1 cellular context compared by ENCODE assay signal in the genomic region with DNA sequence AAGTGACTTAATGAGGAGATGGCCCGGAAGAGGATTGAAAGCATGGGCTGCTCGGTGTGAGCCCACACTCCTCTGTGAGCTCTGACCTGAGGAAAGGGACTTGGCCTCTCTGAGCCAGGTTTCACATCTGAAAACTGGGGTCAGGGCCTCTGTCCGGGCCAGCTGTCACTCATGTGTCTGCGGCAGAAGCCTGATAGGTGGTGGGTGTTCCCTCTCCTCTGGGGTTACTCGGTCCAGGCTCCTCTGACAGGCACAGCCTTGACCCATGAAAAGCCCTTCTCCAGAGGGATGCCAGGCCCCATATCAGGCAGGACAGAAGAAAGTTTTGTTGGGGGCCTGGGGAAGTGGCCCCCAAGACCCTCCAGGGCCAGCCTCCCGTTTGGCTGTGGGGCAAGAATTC.
TF ChIP-seq lines count a peak whose summit lies in the region.

No MANE protein-coding gene starts in this region.

TF ChIP-seq in IMR-90, 13 proteins besides CTCF, POLR2A, EP300 and RAD21 (continued from another document):
- TF ChIP-seq, protein P1, sequence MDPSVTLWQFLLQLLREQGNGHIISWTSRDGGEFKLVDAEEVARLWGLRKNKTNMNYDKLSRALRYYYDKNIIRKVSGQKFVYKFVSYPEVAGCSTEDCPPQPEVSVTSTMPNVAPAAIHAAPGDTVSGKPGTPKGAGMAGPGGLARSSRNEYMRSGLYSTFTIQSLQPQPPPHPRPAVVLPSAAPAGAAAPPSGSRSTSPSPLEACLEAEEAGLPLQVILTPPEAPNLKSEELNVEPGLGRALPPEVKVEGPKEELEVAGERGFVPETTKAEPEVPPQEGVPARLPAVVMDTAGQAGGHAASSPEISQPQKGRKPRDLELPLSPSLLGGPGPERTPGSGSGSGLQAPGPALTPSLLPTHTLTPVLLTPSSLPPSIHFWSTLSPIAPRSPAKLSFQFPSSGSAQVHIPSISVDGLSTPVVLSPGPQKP (IDR thresholded peaks at IDR 0.05; ENCODE audit: borderline replicate concordance, low read depth, low read length), result no peak
- no peak for TF ChIP-seq BHLHE40 (IDR thresholded peaks at IDR 0.05; ENCODE audit: low read depth, low read length)
- no peak for TF ChIP-seq CEBPB (IDR thresholded peaks at IDR 0.05; ENCODE audit: low read depth, low read length)
- no peak for TF ChIP-seq RCOR1 (IDR thresholded peaks at IDR 0.05; ENCODE audit: insufficient replicate concordance, low read length)
- TF ChIP-seq FOS (IDR thresholded peaks at IDR 0.05; ENCODE audit: low read depth, low read length), result no peak
- no peak for TF ChIP-seq MXI1 (IDR thresholded peaks at IDR 0.05; ENCODE audit: borderline replicate concordance, low read depth, low read length)
- no peak for TF ChIP-seq MAZ (IDR thresholded peaks at IDR 0.05; ENCODE audit: borderline replicate concordance, low read depth, low read length)
- TF ChIP-seq, protein P2, sequence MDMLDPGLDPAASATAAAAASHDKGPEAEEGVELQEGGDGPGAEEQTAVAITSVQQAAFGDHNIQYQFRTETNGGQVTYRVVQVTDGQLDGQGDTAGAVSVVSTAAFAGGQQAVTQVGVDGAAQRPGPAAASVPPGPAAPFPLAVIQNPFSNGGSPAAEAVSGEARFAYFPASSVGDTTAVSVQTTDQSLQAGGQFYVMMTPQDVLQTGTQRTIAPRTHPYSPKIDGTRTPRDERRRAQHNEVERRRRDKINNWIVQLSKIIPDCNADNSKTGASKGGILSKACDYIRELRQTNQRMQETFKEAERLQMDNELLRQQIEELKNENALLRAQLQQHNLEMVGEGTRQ (IDR thresholded peaks at IDR 0.05; ENCODE audit: low read depth, low read length), result no peak
- TF ChIP-seq SMC3 (IDR thresholded peaks at IDR 0.05; ENCODE audit: low read depth, low read length), result no peak
